In genomic region chr3:136753112-136753939, GRCh38 we compare ENCODE assay signal across 8 cellular contexts. TPM values are rescaled to one million over a fixed set of nuclear protein-coding genes. Genes with fewer than 3 reads are reported as not detected.
DNase-seq lines count a peak whose midpoint lies in the region; ATAC-seq and TF ChIP-seq lines count a peak whose summit lies in the region.

No MANE protein-coding gene starts in this region.

- no peak for TF ChIP-seq CTCF in colonic mucosa (IDR thresholded peaks at IDR 0.05)

- H3K4me3 ChIP-seq in NT2/D1 (ENCODE audit: insufficient read length, low read depth): peak overlapping the region; percentile 77
- H3K4me3 ChIP-seq in colonic mucosa: peak overlapping the region; percentile 60
- H3K4me3 ChIP-seq in mucosa of rectum (ENCODE audit: low read length in 2 of 2): peak overlapping the region; percentile 86 to 91

- DNase-seq in NCI-H526 treated with DMSO at 0.1 percent for 48 hours (lab: John Stamatoyannopoulos, UW) (peak; percentile 84), NCI-H526 (lab: John Stamatoyannopoulos, UW) (no peak), NT2/D1 (ENCODE audit: low read depth, low spot score) (no peak), colonic mucosa (peak; percentile 22), NCI-H524 treated with DMSO at 0.1 percent for 48 hours (lab: John Stamatoyannopoulos, UW) (no peak)
- no peak for DNase-seq in activated effector memory CD4-positive, alpha-beta T cell treated with Interleukin-2 at 50 U/mL for 16 hours

- H3K9me3 ChIP-seq in NT2/D1 (ENCODE audit: insufficient read depth, low read length) (peaks cover 2% of the 10 kb centered on the region; the same call in 1 of the 2 replicates), colonic mucosa (no peaks in the 10 kb centered on the region), mucosa of rectum (ENCODE audit: control insufficient read depth in 2 of 2, low read length in 2 of 2) (no peaks in the 10 kb centered on the region)

- no peak for ATAC-seq in HG02973 (IDR thresholded peaks at IDR 0.05; ENCODE audit: unreplicated experiment)

- H3K36me3 ChIP-seq in NT2/D1 (ENCODE audit: insufficient read depth, insufficient read length, low read length): no peaks in the 10 kb centered on the region
- no peaks in the 10 kb centered on the region for H3K36me3 ChIP-seq in colonic mucosa
- H3K36me3 ChIP-seq in mucosa of rectum (ENCODE audit: control insufficient read depth in 2 of 2, insufficient read depth in 2 of 2, low read length in 2 of 2): no peaks in the 10 kb centered on the region

- H3K4me1 ChIP-seq in NT2/D1 (ENCODE audit: insufficient read depth, insufficient read length) (peaks cover 3% of the 10 kb centered on the region), colonic mucosa (no peaks in the 10 kb centered on the region), mucosa of rectum (ENCODE audit: control insufficient read depth in 2 of 2, insufficient read depth in 2 of 2, low read length in 2 of 2) (peaks cover 17 to 19% of the 10 kb centered on the region in 2 donors)

- intact Hi-C loops in colonic mucosa (cut with DNase I): loop anchor here (2.0 to 10.0 kb wide), 4 partner anchors 361 to 679 kb away; partner anchors contain the start of gene MSL2

- peak overlapping the region; percentile 95 for H3K9ac ChIP-seq in NT2/D1 (ENCODE audit: insufficient read length, low read depth)
- peak overlapping the region; percentile 44 to 83 for H3K9ac ChIP-seq in colonic mucosa (ENCODE audit: low read depth in 2 of 2, low read length in 2 of 2)
- H3K9ac ChIP-seq in mucosa of rectum (ENCODE audit: low read depth in 1 of 2, low read length in 2 of 2): peak overlapping the region; percentile 95 to 96

- no peaks in the 10 kb centered on the region for H3K27me3 ChIP-seq in NT2/D1 (ENCODE audit: insufficient read depth, insufficient read length)
- no peaks in the 10 kb centered on the region for H3K27me3 ChIP-seq in colonic mucosa
- no peaks in the 10 kb centered on the region for H3K27me3 ChIP-seq in mucosa of rectum (ENCODE audit: control insufficient read depth in 2 of 2, insufficient read depth in 2 of 2, low read length in 2 of 2)

- H3K27ac ChIP-seq in colonic mucosa (peak overlapping the region; percentile 98), mucosa of rectum (ENCODE audit: low read depth in 2 of 2, low read length in 2 of 2) (peak overlapping the region; percentile 99 to 100)

RNA-seq across cellular contexts. Expression of gene STAG1, which starts 1.1 kb away (rescaled TPM):
- total RNA-seq in colonic mucosa: 10 to 100 TPM; 38.2 to 43.5 TPM

Comparison
In these comparisons a context has a peak if more than half of its experiments do, and no peak if none do; other contexts are left out.
1. DNase-seq: peak in NCI-H526 treated with DMSO at 0.1 percent for 48 hours (single experiment) and colonic mucosa (single experiment); none in NCI-H526 (0 of 2), NT2/D1 (single experiment), NCI-H524 treated with DMSO at 0.1 percent for 48 hours (single experiment) and activated effector memory CD4-positive, alpha-beta T cell treated with Interleukin-2 at 50 U/mL for 16 hours (single experiment).
2. Peak in every context shown above with its lines, with median percentiles within 50 percentile points of each other: H3K4me3 ChIP-seq and H3K9ac ChIP-seq.